Comparison of ENCODE assay signal across 9 cellular contexts in the genomic region with DNA sequence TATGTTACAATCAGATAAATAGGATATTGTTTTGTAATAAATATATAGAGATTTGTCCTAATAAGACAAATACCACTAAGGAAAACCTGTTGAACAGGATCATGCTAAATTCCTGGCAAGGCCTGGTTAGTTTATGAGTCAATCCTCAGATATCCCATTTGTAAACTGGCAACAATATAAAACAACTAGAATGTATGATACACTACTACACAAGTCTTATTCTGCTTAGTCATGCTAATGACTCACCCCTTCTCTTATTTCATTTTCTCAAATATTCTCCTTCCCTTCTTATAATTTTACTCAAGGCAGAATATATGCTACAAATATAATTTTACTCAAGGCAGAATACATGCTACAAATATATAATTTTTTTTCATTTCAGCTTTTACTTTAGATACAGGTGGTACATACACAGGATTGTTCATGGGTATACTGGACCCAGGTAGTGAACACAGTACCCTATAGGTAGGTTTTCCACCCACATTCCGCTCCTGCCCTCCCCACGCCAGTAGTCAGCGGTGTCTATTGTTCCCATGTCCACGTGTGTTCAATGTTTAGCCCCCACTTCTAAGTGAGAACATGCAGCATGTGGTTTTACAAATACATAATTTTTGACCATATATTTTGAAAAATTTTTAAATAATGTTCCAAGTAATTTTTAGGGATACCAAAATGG. TPM values are rescaled to one million over a fixed set of nuclear protein-coding genes. Genes with fewer than 3 reads are reported as not detected.
DNase-seq lines count a peak whose midpoint lies in the region; ATAC-seq, FAIRE-seq and TF ChIP-seq lines count a peak whose summit lies in the region.
"Had no signal": no experiment of that assay in that cellular context is flagged by ENCODE, and none has a peak within 500 bp of the region (broad histone marks: within the 10 kb centered on the region; RNA-seq: fewer than 3 reads in every experiment).

No MANE protein-coding gene starts in this region.

- peak; percentile 98 for DNase-seq in HTR-8/SVneo (ENCODE audit: insufficient read length, low spot score)
- DNase-seq in MCF 10A (ENCODE audit: unreplicated experiment): peak; percentile 88
- DNase-seq in left lung: no peak
- DNase-seq in NCI-H1436 treated with DMSO at 0.1 percent for 48 hours (lab: John Stamatoyannopoulos, UW): no peak
- DNase-seq in activated naive CD4-positive, alpha-beta T cell (lab: John Stamatoyannopoulos, UW): no peak
- DNase-seq: DND-41 had no signal

- H3K9me3 ChIP-seq in left lung: no peaks in the 10 kb centered on the region

- H3K27ac Mint-ChIP-seq in MCF 10A (ENCODE audit: low read depth, unreplicated experiment): peak overlapping the region; percentile 80

- H3K4me1 Mint-ChIP-seq in MCF 10A (ENCODE audit: insufficient read depth, unreplicated experiment): peaks cover 53% of the 10 kb centered on the region

- CTCF ChIA-PET in MCF 10A (lab: Yijun Ruan, JAX): interaction anchor here (0.6 to 0.9 kb wide), 3 partner anchors 15 to 107 kb away, joined by 3 to 4 read pairs (median 3); partner anchors contain the start of gene FITM2

- peak overlapping the region; percentile 51 for H3K4me3 Mint-ChIP-seq in MCF 10A (ENCODE audit: unreplicated experiment)

- H3K4me3 ChIP-seq in left lung: no peak overlapping the region

- peaks cover 0 to 60% of the 10 kb centered on the region in 2 donors for H3K36me3 ChIP-seq in left lung

- no peaks in the 10 kb centered on the region for H3K9me3 Mint-ChIP-seq in MCF 10A (ENCODE audit: unreplicated experiment)

- no peak for TF ChIP-seq CTCF in 22Rv1 (IDR thresholded peaks at IDR 0.05)
- no peak for TF ChIP-seq CTCF in MCF 10A (IDR thresholded peaks at IDR 0.05; ENCODE audit: unreplicated experiment)
- TF ChIP-seq CTCF in left lung (IDR thresholded peaks at IDR 0.05): no peak

- intact Hi-C loops in MCF 10A (cut with micrococcal nuclease) (no loop called here), left lung (cut with DNase I) (no loop called here)

- H3K27ac ChIP-seq in 22Rv1 (peak overlapping the region; percentile 68), left lung (peak overlapping the region; percentile 50 to 55)

- ATAC-seq in left lung (peak; percentile 87), HG02798 (IDR thresholded peaks at IDR 0.05; ENCODE audit: poor library complexity, unreplicated experiment) (no peak), HG03135 (IDR thresholded peaks at IDR 0.05; ENCODE audit: unreplicated experiment) (no peak)

- FAIRE-seq in HTR-8/SVneo (lab: Jason Lieb, UNC): peak; percentile 95

- H3K27me3 ChIP-seq in left lung: no peaks in the 10 kb centered on the region

- peaks cover 80% of the 10 kb centered on the region for H3K36me3 Mint-ChIP-seq in MCF 10A (ENCODE audit: insufficient read depth, unreplicated experiment)

- no TSS peak for BruUV-seq in MCF 10A (replicated peaks; lab: Mats Ljungman, UMichigan)

- peaks cover 27 to 56% of the 10 kb centered on the region in 2 donors for H3K4me1 ChIP-seq in left lung

- POLR2A ChIA-PET in MCF 10A (lab: Yijun Ruan, JAX): interaction anchor here (0.8 to 1.3 kb wide), 3 partner anchors 9 to 194 kb away, joined by 3 to 8 read pairs (median 5); no protein-coding TSS in a partner anchor

- H3K27me3 Mint-ChIP-seq in MCF 10A (ENCODE audit: insufficient read depth, unreplicated experiment): no peaks in the 10 kb centered on the region

RNA-seq across cellular contexts. Expression of gene OSER1, which starts 6.3 kb away (rescaled TPM):
- total RNA-seq in MCF 10A (2022): 45.4 and 50.8 TPM in 2 replicates
- total RNA-seq in left lung: 10 to 100 TPM; 22.3 to 30.0 TPM

RNA-seq across cellular contexts. Expression of gene JPH2, which starts 17.3 kb away (rescaled TPM):
- 11.1 and 14.7 TPM in 2 replicates for total RNA-seq in MCF 10A (2022)
- 1 to 10 TPM; 3.4 to 7.4 TPM for total RNA-seq in left lung

RNA-seq across cellular contexts. Expression of gene GDAP1L1, which starts 42.8 kb away (rescaled TPM):
- total RNA-seq in MCF 10A (2022): 0.37 TPM in 1 of 2 replicates, not detected in the other
- not detected for total RNA-seq in left lung

Comparison
In these comparisons a context has a peak if more than half of its experiments do, and no peak if none do; other contexts are left out.
1. DNase-seq: peak in HTR-8/SVneo (single experiment) and MCF 10A (single experiment); none in left lung (0 of 2), NCI-H1436 treated with DMSO at 0.1 percent for 48 hours (single experiment) and activated naive CD4-positive, alpha-beta T cell (0 of 4).